In the genomic region with DNA sequence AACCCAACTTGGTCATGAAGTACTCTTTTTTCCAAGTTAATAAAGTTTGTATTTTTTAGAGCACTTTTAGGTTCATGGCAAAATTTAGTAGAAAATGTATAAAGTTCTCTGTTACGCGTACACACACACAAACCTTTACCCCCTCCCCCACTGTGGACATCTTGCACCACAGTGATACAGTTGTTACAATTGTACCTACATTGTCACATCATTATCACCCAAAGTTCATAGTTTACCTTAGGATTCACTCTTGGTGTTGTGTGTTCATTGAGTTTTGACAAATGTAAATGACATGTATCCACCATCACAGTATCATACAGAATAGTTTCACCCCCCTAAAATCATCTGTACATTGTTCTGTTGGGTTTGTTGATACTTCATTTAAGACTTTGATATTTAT, we compare ENCODE assay signal across 2 cellular contexts.
TF ChIP-seq lines count a peak whose summit lies in the region.

No MANE protein-coding gene starts in this region.

TF ChIP-seq in WTC11, 78 proteins besides CTCF, POLR2A, EP300 and RAD21:
- TF ChIP-seq TEAD4 (CRISPR knock-in tag; IDR thresholded peaks at IDR 0.05) (no peak), JAZF1 (CRISPR knock-in tag; IDR thresholded peaks at IDR 0.05) (no peak), GABPB1 (CRISPR knock-in tag; IDR thresholded peaks at IDR 0.05) (no peak), NFYB (CRISPR knock-in tag; conservative IDR thresholded peaks at IDR 0.05; ENCODE audit: low read depth) (no peak), ZNF263 (CRISPR knock-in tag; IDR thresholded peaks at IDR 0.05; ENCODE audit: low read depth) (no peak), NR1H2 (CRISPR knock-in tag; IDR thresholded peaks at IDR 0.05) (no peak), GRHL2 (CRISPR knock-in tag; IDR thresholded peaks at IDR 0.05; ENCODE audit: insufficient replicate concordance, severe bottlenecking) (no peak), ZNF396 (CRISPR knock-in tag; IDR thresholded peaks at IDR 0.05; ENCODE audit: borderline replicate concordance) (no peak), NFATC4 (CRISPR knock-in tag; IDR thresholded peaks at IDR 0.05) (no peak), NR3C1 (CRISPR knock-in tag; conservative IDR thresholded peaks at IDR 0.05; ENCODE audit: low read depth) (no peak), FOXJ3 (CRISPR knock-in tag; IDR thresholded peaks at IDR 0.05; ENCODE audit: borderline replicate concordance) (no peak), IRF2 (CRISPR knock-in tag; IDR thresholded peaks at IDR 0.05; ENCODE audit: borderline replicate concordance, low read depth) (no peak)
- TF ChIP-seq, protein P1, sequence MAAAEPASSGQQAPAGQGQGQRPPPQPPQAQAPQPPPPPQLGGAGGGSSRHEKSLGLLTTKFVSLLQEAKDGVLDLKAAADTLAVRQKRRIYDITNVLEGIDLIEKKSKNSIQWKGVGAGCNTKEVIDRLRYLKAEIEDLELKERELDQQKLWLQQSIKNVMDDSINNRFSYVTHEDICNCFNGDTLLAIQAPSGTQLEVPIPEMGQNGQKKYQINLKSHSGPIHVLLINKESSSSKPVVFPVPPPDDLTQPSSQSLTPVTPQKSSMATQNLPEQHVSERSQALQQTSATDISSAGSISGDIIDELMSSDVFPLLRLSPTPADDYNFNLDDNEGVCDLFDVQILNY (CRISPR knock-in tag; IDR thresholded peaks at IDR 0.05), result no peak
- TF ChIP-seq, protein P2, sequence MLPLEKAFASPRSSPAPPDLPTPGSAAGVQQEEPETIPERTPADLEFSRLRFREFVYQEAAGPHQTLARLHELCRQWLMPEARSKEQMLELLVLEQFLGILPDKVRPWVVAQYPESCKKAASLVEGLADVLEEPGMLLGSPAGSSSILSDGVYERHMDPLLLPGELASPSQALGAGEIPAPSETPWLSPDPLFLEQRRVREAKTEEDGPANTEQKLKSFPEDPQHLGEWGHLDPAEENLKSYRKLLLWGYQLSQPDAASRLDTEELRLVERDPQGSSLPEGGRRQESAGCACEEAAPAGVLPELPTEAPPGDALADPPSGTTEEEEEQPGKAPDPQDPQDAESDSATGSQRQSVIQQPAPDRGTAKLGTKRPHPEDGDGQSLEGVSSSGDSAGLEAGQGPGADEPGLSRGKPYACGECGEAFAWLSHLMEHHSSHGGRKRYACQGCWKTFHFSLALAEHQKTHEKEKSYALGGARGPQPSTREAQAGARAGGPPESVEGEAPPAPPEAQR (CRISPR knock-in tag; IDR thresholded peaks at IDR 0.05), result no peak

TF ChIP-seq in GM12891, 5 proteins besides CTCF, POLR2A, EP300 and RAD21:
- TF ChIP-seq PAX5 (IDR thresholded peaks at IDR 0.05; ENCODE audit: insufficient read depth, low read length, severe bottlenecking), result no peak
